1 cellular context compared by ENCODE assay signal in the genomic region with DNA sequence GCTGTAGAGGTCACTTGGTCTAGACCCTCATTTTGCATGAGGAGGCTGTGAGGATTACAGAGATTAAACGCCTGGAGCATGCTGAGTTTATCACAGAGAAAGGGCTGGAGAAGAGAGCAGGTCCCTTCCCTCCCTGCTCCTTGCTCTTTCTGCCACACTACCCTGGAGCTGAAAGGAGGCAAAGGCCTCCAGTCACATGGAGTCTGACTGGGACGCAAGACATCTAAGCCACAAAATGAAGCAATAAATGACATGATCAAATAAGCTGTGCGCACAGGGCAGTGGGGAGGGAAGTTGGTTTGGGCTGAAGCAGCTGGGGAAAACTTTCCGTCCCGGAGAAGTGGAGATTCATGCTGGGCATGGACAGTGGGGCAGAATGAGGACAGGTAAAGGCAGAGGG.
TF ChIP-seq lines count a peak whose summit lies in the region.

No MANE protein-coding gene starts in this region.

TF ChIP-seq in A549, 52 proteins besides CTCF, POLR2A, EP300 and RAD21 (continued from another document):
- TF ChIP-seq PHF8 (IDR thresholded peaks at IDR 0.05; ENCODE audit: borderline replicate concordance, low read depth) (no peak), ZSCAN20 (CRISPR knock-in tag; IDR thresholded peaks at IDR 0.05) (no peak), HOXB13 (CRISPR knock-in tag; IDR thresholded peaks at IDR 0.05; ENCODE audit: low read depth) (no peak), RARB (CRISPR knock-in tag; IDR thresholded peaks at IDR 0.05) (no peak), RNF2 (IDR thresholded peaks at IDR 0.05; ENCODE audit: borderline replicate concordance, low read depth) (no peak), MAFK (IDR thresholded peaks at IDR 0.05; ENCODE audit: partially characterized antibody) (no peak), HOXB5 (CRISPR knock-in tag; IDR thresholded peaks at IDR 0.05) (no peak), SMC3 (IDR thresholded peaks at IDR 0.05) (no peak), TFCP2L1 (CRISPR knock-in tag; IDR thresholded peaks at IDR 0.05) (no peak)
- TF ChIP-seq, protein P1, sequence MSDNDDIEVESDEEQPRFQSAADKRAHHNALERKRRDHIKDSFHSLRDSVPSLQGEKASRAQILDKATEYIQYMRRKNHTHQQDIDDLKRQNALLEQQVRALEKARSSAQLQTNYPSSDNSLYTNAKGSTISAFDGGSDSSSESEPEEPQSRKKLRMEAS (IDR thresholded peaks at IDR 0.05), result no peak
- TF ChIP-seq, protein P2, sequence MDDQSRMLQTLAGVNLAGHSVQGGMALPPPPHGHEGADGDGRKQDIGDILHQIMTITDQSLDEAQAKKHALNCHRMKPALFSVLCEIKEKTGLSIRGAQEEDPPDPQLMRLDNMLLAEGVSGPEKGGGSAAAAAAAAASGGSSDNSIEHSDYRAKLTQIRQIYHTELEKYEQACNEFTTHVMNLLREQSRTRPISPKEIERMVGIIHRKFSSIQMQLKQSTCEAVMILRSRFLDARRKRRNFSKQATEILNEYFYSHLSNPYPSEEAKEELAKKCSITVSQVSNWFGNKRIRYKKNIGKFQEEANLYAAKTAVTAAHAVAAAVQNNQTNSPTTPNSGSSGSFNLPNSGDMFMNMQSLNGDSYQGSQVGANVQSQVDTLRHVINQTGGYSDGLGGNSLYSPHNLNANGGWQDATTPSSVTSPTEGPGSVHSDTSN (IDR thresholded peaks at IDR 0.05), result no peak
